In genomic region chr15:82767163-82767829, GRCh38 we compare ENCODE assay signal across 31 cellular contexts. TPM values are rescaled to one million over a fixed set of nuclear protein-coding genes. Genes with fewer than 3 reads are reported as not detected.
"Had no signal": no experiment of that assay in that cellular context is flagged by ENCODE, and none has a peak within 500 bp of the region (broad histone marks: within the 10 kb centered on the region; RNA-seq: fewer than 3 reads in every experiment).

No MANE protein-coding gene starts in this region.

- H2AFZ ChIP-seq: hepatocyte, neural progenitor cell had no signal

- DNase-seq: colonic mucosa; effector CD8-positive, alpha-beta T cell; endodermal cell; foreskin fibroblast; heart left ventricle; kidney; left lung; mammary epithelial cell; mesendoderm; midbrain; naive thymus-derived CD4-positive, alpha-beta T cell; nucleus accumbens; right cardiac atrium; small intestine; stimulated activated CD4-positive, alpha-beta T cell treated with anti-CD3 and anti-CD28 coated beads, Interleukin-15, amount 100 ng/mL, for 24 hours; stimulated activated CD4-positive, alpha-beta T cell treated with anti-CD3 and anti-CD28 coated beads, Interleukin-4, amount 100 ng/mL, for 1 hour; stimulated activated CD8-positive, alpha-beta memory T cell treated with anti-CD3 and anti-CD28 coated beads, Interleukin-4, amount 100 ng/mL, for 48 hours; stimulated activated naive CD4-positive, alpha-beta T cell; stimulated activated naive CD8-positive, alpha-beta T cell treated with anti-CD3 and anti-CD28 coated beads, Interleukin-15, amount 100 ng/mL, for 72 hours; transverse colon; upper lobe of right lung; uterus had no signal

- H3K36me3 ChIP-seq: colonic mucosa, neural progenitor cell, prostate gland, transverse colon, uterus had no signal

- H3K4me3 ChIP-seq: colonic mucosa, gastroesophageal sphincter, heart left ventricle, hepatocyte, left lung, neural progenitor cell, prostate gland, suprapubic skin, transverse colon, upper lobe of right lung, uterus had no signal

- H3K9ac ChIP-seq: neural progenitor cell had no signal

- H3K4me1 ChIP-seq: colonic mucosa, gastroesophageal sphincter, left lung, neural progenitor cell, prostate gland, suprapubic skin, transverse colon, upper lobe of right lung, uterus had no signal

- ATAC-seq: esophagus mucosa; gastroesophageal sphincter; heart left ventricle; left lung; naive thymus-derived CD4-positive, alpha-beta T cell; right cardiac atrium; stimulated activated naive CD8-positive, alpha-beta T cell treated with anti-CD3 and anti-CD28 coated beads, Interleukin-15, amount 100 ng/mL, for 72 hours; upper lobe of right lung had no signal

- H3K79me2 ChIP-seq: hepatocyte had no signal

- FAIRE-seq: kidney, small intestine had no signal

- H3K4me2 ChIP-seq: hepatocyte, neural progenitor cell had no signal

- H3K9me3 ChIP-seq: colonic mucosa, gastroesophageal sphincter, heart left ventricle, left lung, prostate gland, suprapubic skin, transverse colon, upper lobe of right lung, uterus had no signal

- H3K27me3 ChIP-seq: colonic mucosa, gastroesophageal sphincter, heart left ventricle, hepatocyte, left lung, neural progenitor cell, suprapubic skin, transverse colon, upper lobe of right lung, uterus had no signal

- H3K27ac ChIP-seq: colonic mucosa, epithelial cell of prostate, gastroesophageal sphincter, heart left ventricle, hepatocyte, left lung, neural progenitor cell, prostate gland, suprapubic skin, transverse colon, upper lobe of right lung, uterus had no signal

RNA-seq across cellular contexts. Expression of gene FSD2, which starts 38.6 kb away (rescaled TPM):
- total RNA-seq: colonic mucosa; endodermal cell; esophagus mucosa; gastroesophageal sphincter; hepatocyte; kidney; naive thymus-derived CD4-positive, alpha-beta T cell; osteocyte; renal cortical epithelial cell; transverse colon; upper lobe of right lung; uterus had no signal
- polyA plus RNA-seq: mammary epithelial cell; naive thymus-derived CD4-positive, alpha-beta T cell had no signal
